ENCODE assay signal across 1 cellular context in the genomic region with DNA sequence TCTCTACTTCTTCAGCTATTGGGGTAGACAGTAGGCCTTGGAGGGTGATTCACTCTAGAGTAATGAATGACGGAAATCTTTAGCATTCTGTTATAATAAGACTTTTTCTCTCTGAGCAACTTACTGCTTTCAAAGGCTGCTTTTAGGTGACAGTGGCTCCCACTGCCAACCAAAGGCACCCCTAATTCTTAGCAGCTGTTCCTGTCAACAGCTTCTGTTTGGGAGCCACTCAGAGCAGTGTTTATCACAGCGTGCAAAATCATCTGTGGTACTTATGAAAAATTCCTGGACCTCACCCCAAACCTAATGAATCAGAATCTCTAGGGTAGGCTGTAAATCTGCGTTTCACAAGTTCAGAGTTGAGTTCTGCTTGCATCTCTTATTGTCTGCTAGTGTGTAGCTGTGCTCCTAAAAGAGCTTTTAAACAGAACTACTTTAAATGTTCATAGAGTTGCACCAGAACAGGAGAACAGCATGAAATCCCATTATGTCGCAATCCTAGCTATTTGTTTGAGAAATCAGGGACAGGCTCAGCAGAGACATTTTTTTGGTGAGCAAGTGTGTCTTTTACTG.
A peak's percentile ranks its signal among the peaks of the same experiment; 100 is the strongest.
TF ChIP-seq lines count a peak whose summit lies in the region.

No MANE protein-coding gene starts in this region.

TF ChIP-seq in HepG2, 621 proteins besides CTCF, POLR2A, EP300 and RAD21:
- TF ChIP-seq MIXL1 (CRISPR knock-in tag; IDR thresholded peaks at IDR 0.05) (no peak), ZNF546 (CRISPR knock-in tag; conservative IDR thresholded peaks at IDR 0.05) (no peak), ZBTB20 (CRISPR knock-in tag; IDR thresholded peaks at IDR 0.05; ENCODE audit: borderline replicate concordance, low read depth) (no peak), SRSF9 (IDR thresholded peaks at IDR 0.05; ENCODE audit: borderline replicate concordance, insufficient read depth, low read depth, low read length, poor library complexity, severe bottlenecking) (no peak), CEBPB (IDR thresholded peaks at IDR 0.05; ENCODE audit: borderline replicate concordance, low read depth, low read length) (peak; percentile 89), ZNF639 (CRISPR knock-in tag; conservative IDR thresholded peaks at IDR 0.05) (no peak), CEBPG (CRISPR knock-in tag; IDR thresholded peaks at IDR 0.05) (peak; percentile 65), SMC3 (IDR thresholded peaks at IDR 0.05; ENCODE audit: low read length) (no peak)
- TF ChIP-seq, protein P1, sequence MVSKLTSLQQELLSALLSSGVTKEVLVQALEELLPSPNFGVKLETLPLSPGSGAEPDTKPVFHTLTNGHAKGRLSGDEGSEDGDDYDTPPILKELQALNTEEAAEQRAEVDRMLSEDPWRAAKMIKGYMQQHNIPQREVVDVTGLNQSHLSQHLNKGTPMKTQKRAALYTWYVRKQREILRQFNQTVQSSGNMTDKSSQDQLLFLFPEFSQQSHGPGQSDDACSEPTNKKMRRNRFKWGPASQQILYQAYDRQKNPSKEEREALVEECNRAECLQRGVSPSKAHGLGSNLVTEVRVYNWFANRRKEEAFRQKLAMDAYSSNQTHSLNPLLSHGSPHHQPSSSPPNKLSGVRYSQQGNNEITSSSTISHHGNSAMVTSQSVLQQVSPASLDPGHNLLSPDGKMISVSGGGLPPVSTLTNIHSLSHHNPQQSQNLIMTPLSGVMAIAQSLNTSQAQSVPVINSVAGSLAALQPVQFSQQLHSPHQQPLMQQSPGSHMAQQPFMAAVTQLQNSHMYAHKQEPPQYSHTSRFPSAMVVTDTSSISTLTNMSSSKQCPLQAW (CRISPR knock-in tag; IDR thresholded peaks at IDR 0.05) = no peak
